8 cellular contexts compared by ENCODE assay signal in genomic region chr18:12990977-12991838, GRCh38. TPM values are rescaled to one million over a fixed set of nuclear protein-coding genes. Genes with fewer than 3 reads are reported as not detected.
DNase-seq lines count a peak whose midpoint lies in the region; ATAC-seq, FAIRE-seq and TF ChIP-seq lines count a peak whose summit lies in the region.

CEP192 (plus strand) TSS chr18:12991362; CDS start chr18:12999425, 8,063 bp downstream.

- peak within 1 kb of the TSS; percentile 86 to 95 for H3K27ac Mint-ChIP-seq in natural killer cell treated with Interleukin-12 subunit alpha and Interleukin-12 subunit beta and Interleukin-15 and Interleukin-18, amount 100 ng/mL, for 72 hours

- ATAC-seq in natural killer cell treated with Interleukin-12 subunit alpha and Interleukin-12 subunit beta and Interleukin-15 and Interleukin-18, amount 100 ng/mL, for 72 hours: peak; percentile 94 to 98
- ATAC-seq in stimulated activated naive CD8-positive, alpha-beta T cell treated with anti-CD3 and anti-CD28 coated beads, Interleukin-15, Interleukin-2, amounts not matched to agents 100 U/mL and 50 U/mL, for 24 hours: peak; percentile 92

- H3K9ac ChIP-seq in Loucy (ENCODE audit: low read depth, low read length, poor library complexity, severe bottlenecking): peak within 1 kb of the TSS; percentile 89

- peaks cover 15 to 32% of the 10 kb centered on the region in 2 donors for H3K4me1 Mint-ChIP-seq in natural killer cell treated with Interleukin-12 subunit alpha and Interleukin-12 subunit beta and Interleukin-15 and Interleukin-18, amount 100 ng/mL, for 72 hours (ENCODE audit: low read depth in 2 of 2)

- H3K27me3 Mint-ChIP-seq in natural killer cell treated with Interleukin-12 subunit alpha and Interleukin-12 subunit beta and Interleukin-15 and Interleukin-18, amount 100 ng/mL, for 72 hours: no peaks in the 10 kb centered on the region

- peaks cover 57% of the 10 kb centered on the region for H3K79me2 ChIP-seq in Loucy (ENCODE audit: insufficient read depth, low read length)

- H3K36me3 ChIP-seq in Loucy (ENCODE audit: insufficient read depth, low read length): peaks cover 7% of the 10 kb centered on the region; the same call in 1 of the 2 replicates

- H2AFZ ChIP-seq in Loucy (ENCODE audit: low read length): peak within 1 kb of the TSS; percentile 88

- peak within 1 kb of the TSS; percentile 93 for H3K4me3 Mint-ChIP-seq in natural killer cell treated with Interleukin-12 subunit alpha and Interleukin-12 subunit beta and Interleukin-15 and Interleukin-18, amount 100 ng/mL, for 72 hours

- H3K9me3 Mint-ChIP-seq in natural killer cell treated with Interleukin-12 subunit alpha and Interleukin-12 subunit beta and Interleukin-15 and Interleukin-18, amount 100 ng/mL, for 72 hours: no peaks in the 10 kb centered on the region

- FAIRE-seq in H54 (lab: Jason Lieb, UNC): peak; percentile 92

- peaks cover 39% of the 10 kb centered on the region for H4K20me1 ChIP-seq in Loucy (ENCODE audit: insufficient read depth, low read length, poor library complexity, severe bottlenecking)

- no peaks in the 10 kb centered on the region for H3K9me2 ChIP-seq in Loucy (replicated peaks; ENCODE audit: low read depth, low read length)

- H3K9me3 ChIP-seq in Loucy (ENCODE audit: insufficient read depth, low read depth, low read length): no peaks in the 10 kb centered on the region

- TF ChIP-seq POLR2A in H54 (IDR thresholded peaks at IDR 0.05; ENCODE audit: low read depth, low read length) (peak; percentile 96), Raji (IDR thresholded peaks at IDR 0.05; ENCODE audit: insufficient read depth, low read depth, low read length) (peak; percentile 97)

- H3K4me3 ChIP-seq in Loucy (ENCODE audit: low read length, poor library complexity, severe bottlenecking): peak within 1 kb of the TSS; percentile 81

- H3K36me3 Mint-ChIP-seq in natural killer cell treated with Interleukin-12 subunit alpha and Interleukin-12 subunit beta and Interleukin-15 and Interleukin-18, amount 100 ng/mL, for 72 hours: peaks cover 12% of the 10 kb centered on the region

- peak within 1 kb of the TSS; percentile 99 for H3K4me2 ChIP-seq in Loucy (ENCODE audit: low read depth, low read length, poor library complexity, severe bottlenecking)

- H3F3A ChIP-seq in Loucy (ENCODE audit: low read depth): peaks cover 3% of the 10 kb centered on the region; the same call in 1 of the 2 replicates

- DNase-seq in ELR (ENCODE audit: low read depth): peak; percentile 99
- DNase-seq in H54 (ENCODE audit: insufficient read length, low spot score): peak; percentile 85
- DNase-seq in activated T-helper 9 cell treated with anti-CD3 and anti-CD28 coated beads, Interleukin-2, amount 50 U/mL, for 16 hours (ENCODE audit: low read depth): peak; percentile 95
- peak; percentile 98 for DNase-seq in fibroblast of peridontal ligament (ENCODE audit: extremely low read depth)
- peak; percentile 98 for DNase-seq in natural killer cell treated with Interleukin-12 subunit alpha and Interleukin-12 subunit beta and Interleukin-15 and Interleukin-18, amount 100 ng/mL, for 72 hours (ENCODE audit: low spot score)
- DNase-seq in stimulated activated naive CD8-positive, alpha-beta T cell treated with anti-CD3 and anti-CD28 coated beads, Interleukin-15, Interleukin-2, amounts not matched to agents 100 U/mL and 50 U/mL, for 24 hours: peak; percentile 96

- peaks cover 49% of the 10 kb centered on the region for H3K4me1 ChIP-seq in Loucy (ENCODE audit: insufficient read depth, low read length, poor library complexity, severe bottlenecking)

- 0 out of 2 replicates have a peak, but pooled peaks have one; percentile 9 for TF ChIP-seq CTCF in Loucy (conservative IDR thresholded peaks at IDR 0.05; ENCODE audit: low read length)

- H3K27me3 ChIP-seq in Loucy (ENCODE audit: insufficient read depth, low read length, poor library complexity, severe bottlenecking): no peaks in the 10 kb centered on the region

RNA-seq across cellular contexts. Expression of gene CEP192, which starts in this region (rescaled TPM):
- total RNA-seq in natural killer cell treated with Interleukin-12 subunit alpha and Interleukin-12 subunit beta and Interleukin-15 and Interleukin-18, amount 100 ng/mL, for 72 hours: 10 to 100 TPM; 32.2 to 49.2 TPM

Comparison
In these comparisons a context has a peak if more than half of its experiments do, and no peak if none do; other contexts are left out.
1. Peak in every context shown above with its lines: DNase-seq, ATAC-seq and H3K4me3 ChIP-seq.